Comparison of ENCODE assay signal across 8 cellular contexts in the genomic region with DNA sequence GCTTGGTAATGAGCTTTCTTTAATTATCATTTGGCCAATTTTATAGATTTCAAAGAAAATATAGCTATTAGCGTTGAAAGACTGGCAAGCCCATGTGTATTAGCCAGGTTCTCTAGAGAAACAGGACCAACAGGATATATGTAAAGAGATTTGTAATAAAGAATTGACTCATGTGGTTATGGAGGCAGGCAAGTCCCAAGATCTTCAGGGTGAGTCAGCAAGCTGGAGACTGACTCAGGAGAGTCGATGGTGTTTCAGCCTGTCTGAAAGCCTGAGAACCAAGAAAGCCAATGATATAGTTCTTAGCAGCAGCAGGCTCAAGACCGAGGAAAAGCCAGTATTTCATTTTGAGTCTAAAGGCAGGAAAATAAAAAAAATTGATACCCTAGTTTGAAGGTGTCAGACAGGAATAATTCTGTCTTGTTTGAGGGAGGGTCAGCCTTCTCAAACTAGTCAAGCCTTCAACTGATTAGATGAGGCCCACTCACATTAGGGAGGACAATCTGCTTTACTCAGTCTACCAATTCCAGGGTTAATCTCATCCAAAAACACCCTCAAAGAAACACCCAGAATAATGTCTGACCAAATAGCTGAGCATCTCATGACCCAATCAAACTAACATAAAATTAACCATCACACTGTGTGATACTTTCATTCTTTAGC.
DNase-seq lines count a peak whose midpoint lies in the region; ATAC-seq and TF ChIP-seq lines count a peak whose summit lies in the region.

No MANE protein-coding gene starts in this region.

- H3K79me1 ChIP-seq in mesendoderm (ENCODE audit: low read length): no peaks in the 10 kb centered on the region

- H3K27ac ChIP-seq in mesendoderm (ENCODE audit: low read depth, low read length): no peak overlapping the region
- no peak overlapping the region for H3K27ac ChIP-seq in MM.1S (ENCODE audit: low read length)

- no CpG with 5 or more reads among the region's 3 CpGs for WGBS in mesendoderm (ENCODE audit: extremely low coverage, insufficient coverage, low lambda C conversion rate)

- no peak overlapping the region for H3K4me3 Mint-ChIP-seq in activated T-helper 1 cell treated with anti-CD3 and anti-CD28 coated beads, Interleukin-12 subunit alpha, Interleukin-12 subunit beta, Interleukin-2, Interleukin-4 antibody, amounts not matched to agents 30 ng/mL and 10 ng/mL and 1 ng/mL, durations not matched to agents 14 hours and 24 hours and 36 hours

- no peak overlapping the region for H3K18ac ChIP-seq in mesendoderm (ENCODE audit: low read length)

- ATAC-seq in GM18508 (IDR thresholded peaks at IDR 0.05; ENCODE audit: insufficient read depth, unreplicated experiment): peak; percentile 44
- ATAC-seq in HG03095 (IDR thresholded peaks at IDR 0.05; ENCODE audit: unreplicated experiment): peak; percentile 47
- no peak for ATAC-seq in left colon

- H3K27me3 Mint-ChIP-seq in activated T-helper 1 cell treated with anti-CD3 and anti-CD28 coated beads, Interleukin-12 subunit alpha, Interleukin-12 subunit beta, Interleukin-2, Interleukin-4 antibody, amounts not matched to agents 30 ng/mL and 10 ng/mL and 1 ng/mL, durations not matched to agents 14 hours and 24 hours and 36 hours (ENCODE audit: insufficient read depth): peaks cover 2% of the 10 kb centered on the region

- H3K79me2 ChIP-seq in mesendoderm (ENCODE audit: control insufficient read depth, insufficient read depth, low read length): no peaks in the 10 kb centered on the region
- no peaks in the 10 kb centered on the region for H3K79me2 ChIP-seq in MM.1S (ENCODE audit: low read length)

- H3K9ac ChIP-seq in mesendoderm (ENCODE audit: low read length) (no peak overlapping the region), MM.1S (ENCODE audit: low read length) (no peak overlapping the region)

- no peak for DNase-seq in activated T-helper 1 cell treated with anti-CD3 and anti-CD28 coated beads, Interleukin-12 subunit alpha, Interleukin-12 subunit beta, Interleukin-2, Interleukin-4 antibody, amounts not matched to agents 30 ng/mL and 10 ng/mL and 1 ng/mL, durations not matched to agents 14 hours and 24 hours and 36 hours (ENCODE audit: low spot score)
- DNase-seq in mesendoderm: no peak
- DNase-seq in MM.1S: no peak
- no peak for DNase-seq in left colon
- no peak for DNase-seq in NOMO-1 treated with DMSO at 0.1 percent for 48 hours (lab: John Stamatoyannopoulos, UW; ENCODE audit: unreplicated experiment)
- no peak for DNase-seq in iPS-NIHi7 (ENCODE audit: extremely low spot score)

- no peaks in the 10 kb centered on the region for H3F3A ChIP-seq in MM.1S (ENCODE audit: insufficient read depth, low read length)

- H3K4me2 ChIP-seq in mesendoderm (ENCODE audit: low read length) (no peak overlapping the region), MM.1S (ENCODE audit: low read depth, low read length) (no peak overlapping the region)

- no peak overlapping the region for H3K23ac ChIP-seq in mesendoderm (ENCODE audit: low read length)

- no peak overlapping the region for H2AK5ac ChIP-seq in mesendoderm (ENCODE audit: low read length)

- no peak overlapping the region for H3K56ac ChIP-seq in mesendoderm (ENCODE audit: low read length)

- TF ChIP-seq CTCF in MM.1S (IDR thresholded peaks at IDR 0.05; ENCODE audit: low read length): no peak

- H3K27ac Mint-ChIP-seq in activated T-helper 1 cell treated with anti-CD3 and anti-CD28 coated beads, Interleukin-12 subunit alpha, Interleukin-12 subunit beta, Interleukin-2, Interleukin-4 antibody, amounts not matched to agents 30 ng/mL and 10 ng/mL and 1 ng/mL, durations not matched to agents 14 hours and 24 hours and 36 hours: peak overlapping the region; percentile 56

- no peak overlapping the region for H2BK5ac ChIP-seq in mesendoderm (ENCODE audit: low read length)

- H3K4ac ChIP-seq in mesendoderm (ENCODE audit: low read depth, low read length): no peak overlapping the region

- H3K9me2 ChIP-seq in MM.1S (replicated peaks; ENCODE audit: insufficient read depth, low read length): no peaks in the 10 kb centered on the region

- H4K8ac ChIP-seq in mesendoderm (ENCODE audit: low read depth, low read length): no peak overlapping the region

- H3K36me3 Mint-ChIP-seq in activated T-helper 1 cell treated with anti-CD3 and anti-CD28 coated beads, Interleukin-12 subunit alpha, Interleukin-12 subunit beta, Interleukin-2, Interleukin-4 antibody, amounts not matched to agents 30 ng/mL and 10 ng/mL and 1 ng/mL, durations not matched to agents 14 hours and 24 hours and 36 hours (ENCODE audit: low read depth): peaks cover 3% of the 10 kb centered on the region

- H3K4me3 ChIP-seq in mesendoderm (ENCODE audit: low read length) (no peak overlapping the region), MM.1S (ENCODE audit: low read length) (no peak overlapping the region)

- intact Hi-C loops in activated T-helper 1 cell treated with anti-CD3 and anti-CD28 coated beads, Interleukin-12 subunit alpha, Interleukin-12 subunit beta, Interleukin-2, Interleukin-4 antibody, amounts not matched to agents 30 ng/mL and 10 ng/mL and 1 ng/mL, durations not matched to agents 14 hours and 24 hours and 36 hours (cut with micrococcal nuclease): loop anchor here (1.0 to 2.0 kb wide), 2 partner anchors 30 to 130 kb away; no protein-coding TSS in a partner anchor
- intact Hi-C loops in left colon (cut with DNase I, micrococcal nuclease): no loop called here

- peaks cover 23% of the 10 kb centered on the region for H3K9me3 Mint-ChIP-seq in activated T-helper 1 cell treated with anti-CD3 and anti-CD28 coated beads, Interleukin-12 subunit alpha, Interleukin-12 subunit beta, Interleukin-2, Interleukin-4 antibody, amounts not matched to agents 30 ng/mL and 10 ng/mL and 1 ng/mL, durations not matched to agents 14 hours and 24 hours and 36 hours

- no peaks in the 10 kb centered on the region for H4K20me1 ChIP-seq in MM.1S (ENCODE audit: insufficient read depth, low read length)

- H2AFZ ChIP-seq in MM.1S (ENCODE audit: low read length): no peak overlapping the region

- H3K36me3 ChIP-seq in mesendoderm (ENCODE audit: control insufficient read depth, insufficient read depth, low read length) (no peaks in the 10 kb centered on the region), MM.1S (replicated peaks; ENCODE audit: insufficient read depth, low read length) (no peaks in the 10 kb centered on the region)

- H3K4me1 Mint-ChIP-seq in activated T-helper 1 cell treated with anti-CD3 and anti-CD28 coated beads, Interleukin-12 subunit alpha, Interleukin-12 subunit beta, Interleukin-2, Interleukin-4 antibody, amounts not matched to agents 30 ng/mL and 10 ng/mL and 1 ng/mL, durations not matched to agents 14 hours and 24 hours and 36 hours (ENCODE audit: low read depth): peaks cover 10% of the 10 kb centered on the region

- no peaks in the 10 kb centered on the region for H3K27me3 ChIP-seq in mesendoderm (ENCODE audit: insufficient read depth, low read length, poor library complexity)
- H3K27me3 ChIP-seq in MM.1S (replicated peaks; ENCODE audit: insufficient read depth, low read length): no peaks in the 10 kb centered on the region

- H3K9me3 ChIP-seq in MM.1S (replicated peaks; ENCODE audit: insufficient read depth, low read length): no peaks in the 10 kb centered on the region

- H2BK15ac ChIP-seq in mesendoderm (replicated peaks; ENCODE audit: low read depth): no peak overlapping the region

- H2BK120ac ChIP-seq in mesendoderm (ENCODE audit: low read depth, low read length): peak overlapping the region; percentile 36

- H4K5ac ChIP-seq in mesendoderm (ENCODE audit: low read length): no peak overlapping the region

- no peaks in the 10 kb centered on the region for H3K4me1 ChIP-seq in mesendoderm (ENCODE audit: control insufficient read depth, low read depth, low read length)
- no peaks in the 10 kb centered on the region for H3K4me1 ChIP-seq in MM.1S (ENCODE audit: low read length)
